18 cellular contexts compared by ENCODE assay signal in the genomic region with DNA sequence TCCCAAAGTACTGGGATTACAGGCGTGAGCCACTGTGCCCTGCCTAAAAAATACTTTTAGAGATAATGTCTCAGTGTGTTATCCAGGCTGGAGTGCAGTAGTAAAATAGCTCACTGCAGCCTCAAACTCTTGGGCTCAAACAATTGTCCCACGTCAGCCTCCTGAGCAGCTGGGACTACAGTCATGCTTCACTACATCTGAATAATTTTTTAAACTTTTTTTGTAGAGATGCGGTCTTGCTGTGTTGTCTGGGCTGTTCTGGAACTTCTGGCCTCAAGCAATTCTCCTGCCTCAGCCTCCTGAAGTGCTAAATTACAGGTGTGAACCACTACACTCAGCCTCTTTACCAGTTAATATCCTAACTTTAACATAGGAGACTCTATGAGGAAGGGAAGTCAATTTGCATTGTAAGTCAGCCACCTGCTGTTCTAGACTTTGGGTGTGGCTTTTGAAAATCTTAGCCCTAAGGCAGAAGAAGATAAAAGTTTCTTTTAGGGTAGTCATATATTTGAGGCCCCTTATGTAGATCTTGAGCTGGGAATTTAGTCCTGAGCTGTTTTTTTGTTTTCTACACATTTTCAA.
A peak's percentile ranks its signal among the peaks of the same experiment; 100 is the strongest.
DNase-seq lines count a peak whose midpoint lies in the region; ATAC-seq, FAIRE-seq and TF ChIP-seq lines count a peak whose summit lies in the region.
"Had no signal": no experiment of that assay in that cellular context is flagged by ENCODE, and none has a peak within 500 bp of the region (broad histone marks: within the 10 kb centered on the region; RNA-seq: fewer than 3 reads in every experiment).

No MANE protein-coding gene starts in this region.

- peak overlapping the region; percentile 43 for H3K27ac Mint-ChIP-seq in activated naive CD4-positive, alpha-beta T cell treated with anti-CD3 and anti-CD28 coated beads, Interleukin-2, amount 50 U/mL, for 24 hours
- H3K27ac Mint-ChIP-seq in neural crest cell (ENCODE audit: unreplicated experiment): peak overlapping the region; percentile 43

- no peaks in the 10 kb centered on the region for H3K4me1 ChIP-seq in BE2C
- H3K4me1 ChIP-seq: colonic mucosa had no signal

- H3K4me1 Mint-ChIP-seq in activated naive CD4-positive, alpha-beta T cell treated with anti-CD3 and anti-CD28 coated beads, Interleukin-2, amount 50 U/mL, for 24 hours: peaks cover 62% of the 10 kb centered on the region
- H3K4me1 Mint-ChIP-seq in neural crest cell: no peaks in the 10 kb centered on the region

- no peaks in the 10 kb centered on the region for H3K9me3 Mint-ChIP-seq in activated naive CD4-positive, alpha-beta T cell treated with anti-CD3 and anti-CD28 coated beads, Interleukin-2, amount 50 U/mL, for 24 hours
- H3K9me3 Mint-ChIP-seq in neural crest cell: peaks cover 11% of the 10 kb centered on the region

- no peak overlapping the region for H3K4me3 Mint-ChIP-seq in activated naive CD4-positive, alpha-beta T cell treated with anti-CD3 and anti-CD28 coated beads, Interleukin-2, amount 50 U/mL, for 24 hours
- no peak overlapping the region for H3K4me3 Mint-ChIP-seq in neural crest cell

- H3K36me3 ChIP-seq in KOPT-K1 (ENCODE audit: insufficient read depth, low read length): no peaks in the 10 kb centered on the region
- H3K36me3 ChIP-seq in BE2C: no peaks in the 10 kb centered on the region
- H3K36me3 ChIP-seq: colonic mucosa had no signal

- ATAC-seq in GM21576 (IDR thresholded peaks at IDR 0.05; ENCODE audit: unreplicated experiment): peak; percentile 56

- H3K27me3 ChIP-seq in BE2C: peaks cover 5% of the 10 kb centered on the region
- H3K27me3 ChIP-seq: colonic mucosa had no signal

- H3K4me3 ChIP-seq in BE2C (ENCODE audit: low read depth, low read length): no peak overlapping the region
- H3K4me3 ChIP-seq: colonic mucosa had no signal

- H3K9me3 ChIP-seq in KOPT-K1 (ENCODE audit: insufficient read depth, low read length, poor library complexity, severe bottlenecking) (peaks cover 6% of the 10 kb centered on the region), BE2C (no peaks in the 10 kb centered on the region)
- H3K9me3 ChIP-seq: colonic mucosa had no signal

- H3K36me3 Mint-ChIP-seq in activated naive CD4-positive, alpha-beta T cell treated with anti-CD3 and anti-CD28 coated beads, Interleukin-2, amount 50 U/mL, for 24 hours: no peaks in the 10 kb centered on the region
- H3K36me3 Mint-ChIP-seq in neural crest cell (ENCODE audit: low read depth): no peaks in the 10 kb centered on the region

- H3K27ac ChIP-seq in KOPT-K1 (ENCODE audit: low read depth, low read length, poor library complexity, severe bottlenecking): peak overlapping the region; percentile 98
- H3K27ac ChIP-seq: colonic mucosa, KMS-11 had no signal

- DNase-seq in activated naive CD4-positive, alpha-beta T cell (lab: John Stamatoyannopoulos, UW): no peak
- no peak for DNase-seq in neural crest cell (ENCODE audit: low read depth, low spot score)
- no peak for DNase-seq in BE2C
- DNase-seq in RCC 7860 (ENCODE audit: low spot score): no peak
- DNase-seq in LoVo (ENCODE audit: low spot score): no peak
- DNase-seq: ACHN; activated CD4-positive, CD25-positive, alpha-beta regulatory T cell treated with anti-CD3 and anti-CD28 coated beads, Interleukin-2, amount 50 U/mL, for 72 hours; colonic mucosa; NCI-H1694 treated with DMSO at 0.1 percent for 48 hours; NCI-H526 treated with DMSO at 0.1 percent for 48 hours; posterior cingulate gyrus; SW 1271 had no signal

- no peak for TF ChIP-seq CTCF in neural crest cell (conservative IDR thresholded peaks at IDR 0.05)
- TF ChIP-seq CTCF in BE2C (IDR thresholded peaks at IDR 0.05; ENCODE audit: low read depth, low read length): no peak

- no peak for FAIRE-seq in RCC 7860 (lab: Jason Lieb, UNC)
- FAIRE-seq: astrocyte, D721Med had no signal

- no peaks in the 10 kb centered on the region for H3K27me3 Mint-ChIP-seq in activated naive CD4-positive, alpha-beta T cell treated with anti-CD3 and anti-CD28 coated beads, Interleukin-2, amount 50 U/mL, for 24 hours
- no peaks in the 10 kb centered on the region for H3K27me3 Mint-ChIP-seq in neural crest cell (ENCODE audit: low read depth)
